ENCODE assay signal across 9 cellular contexts in the genomic region with DNA sequence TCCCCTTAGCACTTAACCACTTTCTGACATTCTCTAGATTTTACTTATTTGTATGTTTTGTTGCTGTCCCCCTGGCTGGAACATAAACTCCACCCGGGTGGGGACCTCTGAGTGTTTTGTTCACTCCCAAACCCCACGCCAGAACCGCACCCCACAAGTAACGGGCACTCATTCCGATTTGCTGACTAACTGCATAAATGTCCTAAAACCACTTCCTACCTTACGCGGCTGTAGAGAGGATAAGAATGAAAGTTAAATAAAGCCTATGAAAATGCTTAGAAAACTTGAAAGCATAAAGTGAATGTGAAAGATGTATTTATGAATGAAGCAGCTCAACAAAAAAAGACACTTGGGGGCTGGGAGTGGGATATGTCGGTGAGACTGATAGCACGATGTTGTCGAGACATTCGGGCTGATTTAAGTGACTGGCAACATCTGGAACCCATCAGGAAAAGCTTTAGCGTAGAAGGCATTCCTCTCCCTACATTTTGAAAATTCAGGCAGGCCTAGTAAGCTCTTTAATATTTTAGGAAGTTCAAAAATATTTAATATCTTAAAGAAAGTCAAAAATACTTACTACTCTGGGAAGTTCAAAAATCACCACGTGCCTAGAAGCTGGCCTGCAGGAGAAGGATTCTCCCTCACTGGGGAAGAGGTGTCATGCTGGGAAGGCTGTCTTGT.
DNase-seq lines count a peak whose midpoint lies in the region; ATAC-seq and TF ChIP-seq lines count a peak whose summit lies in the region.
"Had no signal": no experiment of that assay in that cellular context is flagged by ENCODE, and none has a peak within 500 bp of the region (broad histone marks: within the 10 kb centered on the region; RNA-seq: fewer than 3 reads in every experiment).

No MANE protein-coding gene starts in this region.

- H2AFZ ChIP-seq in SK-N-SH (ENCODE audit: low read depth) = peak overlapping the region; percentile 55; the same call in 1 of the 2 replicates

- H3K9me2 ChIP-seq in SK-N-SH = no peaks in the 10 kb centered on the region

- H3K79me2 ChIP-seq in SK-N-SH (ENCODE audit: insufficient read depth) = peaks cover 41% of the 10 kb centered on the region

- H4K20me1 ChIP-seq in SK-N-SH (ENCODE audit: insufficient read depth) = no peaks in the 10 kb centered on the region

- TF ChIP-seq CTCF in SK-N-SH (IDR thresholded peaks at IDR 0.05) (no peak), choroid plexus epithelial cell (conservative IDR thresholded peaks at IDR 0.05; ENCODE audit: low read depth, low read length) (no peak), GM20000 (IDR thresholded peaks at IDR 0.05; ENCODE audit: extremely low read depth, missing control alignments) (no peak)

- H3K4me3 ChIP-seq in SK-N-SH (ENCODE audit: low read depth in 2 of 2, low read length in 1 of 2) (peak overlapping the region; percentile 17 to 47; a peak in 2 of 4 replicates), choroid plexus epithelial cell (ENCODE audit: low read depth, low read length) (peak overlapping the region; percentile 21)

- no peaks in the 10 kb centered on the region for H3K9me3 ChIP-seq in SK-N-SH

- no peaks in the 10 kb centered on the region for H3K27me3 ChIP-seq in SK-N-SH (ENCODE audit: insufficient read depth)

- intact Hi-C loops in sciatic nerve (cut with DNase I) = no loop called here

- H3K36me3 ChIP-seq in SK-N-SH (replicated peaks in 1 of 2; ENCODE audit: control insufficient read depth in 1 of 2, insufficient read depth in 2 of 2, low read length in 1 of 2) = no peaks in the 10 kb centered on the region

- CTCF ChIA-PET in SK-N-SH (lab: Yijun Ruan, JAX) = interaction anchor here (0.8 kb wide), 1 partner anchor 13 kb away, joined by 5 read pairs; no protein-coding TSS in a partner anchor

- TF ChIP-seq EP300 in SK-N-SH (IDR thresholded peaks at IDR 0.05; ENCODE audit: borderline replicate concordance in 1 of 2, low read depth in 1 of 2, low read length in 1 of 2) = peak in 1 of 2 experiments; percentile 75; a peak in 2 of 4 replicates

- ATAC-seq in sciatic nerve = peak; percentile 65
- ATAC-seq in HG03354 (IDR thresholded peaks at IDR 0.05; ENCODE audit: poor library complexity, severe bottlenecking, unreplicated experiment) = no peak
- ATAC-seq: left colon had no signal

- peak overlapping the region; percentile 53; the same call in 1 of the 2 replicates for H3K9ac ChIP-seq in SK-N-SH

- H3K4me1 ChIP-seq in SK-N-SH (ENCODE audit: control insufficient read depth in 1 of 2, insufficient read depth in 2 of 2, low read depth in 1 of 2, low read length in 1 of 2) = peaks cover 39 to 54% of the 10 kb centered on the region in 2 experiments

- POLR2A ChIA-PET in SK-N-SH (lab: Yijun Ruan, JAX) = no interaction called here

- 31% methylated on average over 13 of the region's 13 CpGs for WGBS in SK-N-SH (ENCODE audit: low lambda C conversion rate)

- DNase-seq in GM04504 (ENCODE audit: low read depth) (peak; percentile 55), SK-N-SH (no peak), choroid plexus epithelial cell (ENCODE audit: low read depth) (peak; percentile 74), sciatic nerve (ENCODE audit: low spot score) (no peak), GM20000 (ENCODE audit: low spot score) (no peak), cerebellar nuclear complex (lab: John Stamatoyannopoulos, UW) (no peak)
- DNase-seq: left colon, NCI-H1417 treated with DMSO at 0.1 percent for 48 hours had no signal

- H3K27ac ChIP-seq in SK-N-SH (ENCODE audit: low read depth in 2 of 2, low read length in 1 of 2) = peak overlapping the region; percentile 83 to 86

- H3K4me2 ChIP-seq in SK-N-SH = peak overlapping the region; percentile 68

- peaks cover 41% of the 10 kb centered on the region for H3F3A ChIP-seq in SK-N-SH (replicated peaks; ENCODE audit: insufficient read depth)

- no peak for TF ChIP-seq RAD21 in SK-N-SH (IDR thresholded peaks at IDR 0.05; ENCODE audit: low read length)

TF ChIP-seq in SK-N-SH, 30 proteins besides CTCF, POLR2A, EP300 and RAD21 (continues in another document):
- TF ChIP-seq MXI1 (IDR thresholded peaks at IDR 0.05; ENCODE audit: low read depth, low read length) (no peak), SIN3A (IDR thresholded peaks at IDR 0.05; ENCODE audit: borderline replicate concordance, low read depth, low read length) (no peak), SMC3 (IDR thresholded peaks at IDR 0.05; ENCODE audit: low read depth, low read length) (no peak), RXRA (IDR thresholded peaks at IDR 0.05; ENCODE audit: borderline replicate concordance, low read depth) (no peak), POLR2AphosphoS5 (IDR thresholded peaks at IDR 0.05; ENCODE audit: low read depth, low read length) (no peak), NRF1 (IDR thresholded peaks at IDR 0.05; ENCODE audit: low read depth, low read length) (no peak), CHD2 (IDR thresholded peaks at IDR 0.05; ENCODE audit: low read length, partially characterized antibody) (no peak), FOSL2 (IDR thresholded peaks at IDR 0.05; ENCODE audit: borderline replicate concordance, low read depth) (peak; percentile 53; the same call in 1 of the 2 replicates), TCF12 (IDR thresholded peaks at IDR 0.05) (peak; percentile 92), FOXJ3 (CRISPR knock-in tag; IDR thresholded peaks at IDR 0.05) (no peak), ELF1 (IDR thresholded peaks at IDR 0.05) (no peak), JUND (IDR thresholded peaks at IDR 0.05) (peak; percentile 59), GABPA (IDR thresholded peaks at IDR 0.05; ENCODE audit: low read depth) (no peak), TAF1 (IDR thresholded peaks at IDR 0.05; ENCODE audit: borderline replicate concordance, low read depth, low read length) (no peak), PBX3 (IDR thresholded peaks at IDR 0.05) (peak; percentile 32), MEF2A (IDR thresholded peaks at IDR 0.05; ENCODE audit: borderline replicate concordance, low read depth) (no peak), RCOR1 (IDR thresholded peaks at IDR 0.05; ENCODE audit: low read length) (no peak), FOXM1 (IDR thresholded peaks at IDR 0.05; ENCODE audit: low read depth) (peak; percentile 48; the same call in 1 of the 2 replicates), NFIC (IDR thresholded peaks at IDR 0.05; ENCODE audit: borderline replicate concordance) (peak; percentile 41; the same call in 1 of the 2 replicates), REST (IDR thresholded peaks at IDR 0.05; ENCODE audit: low read depth, low read length) (no peak)
- TF ChIP-seq, protein P1, sequence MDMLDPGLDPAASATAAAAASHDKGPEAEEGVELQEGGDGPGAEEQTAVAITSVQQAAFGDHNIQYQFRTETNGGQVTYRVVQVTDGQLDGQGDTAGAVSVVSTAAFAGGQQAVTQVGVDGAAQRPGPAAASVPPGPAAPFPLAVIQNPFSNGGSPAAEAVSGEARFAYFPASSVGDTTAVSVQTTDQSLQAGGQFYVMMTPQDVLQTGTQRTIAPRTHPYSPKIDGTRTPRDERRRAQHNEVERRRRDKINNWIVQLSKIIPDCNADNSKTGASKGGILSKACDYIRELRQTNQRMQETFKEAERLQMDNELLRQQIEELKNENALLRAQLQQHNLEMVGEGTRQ (IDR thresholded peaks at IDR 0.05; ENCODE audit: borderline replicate concordance, low read depth, low read length) = no peak
- TF ChIP-seq, protein P2, sequence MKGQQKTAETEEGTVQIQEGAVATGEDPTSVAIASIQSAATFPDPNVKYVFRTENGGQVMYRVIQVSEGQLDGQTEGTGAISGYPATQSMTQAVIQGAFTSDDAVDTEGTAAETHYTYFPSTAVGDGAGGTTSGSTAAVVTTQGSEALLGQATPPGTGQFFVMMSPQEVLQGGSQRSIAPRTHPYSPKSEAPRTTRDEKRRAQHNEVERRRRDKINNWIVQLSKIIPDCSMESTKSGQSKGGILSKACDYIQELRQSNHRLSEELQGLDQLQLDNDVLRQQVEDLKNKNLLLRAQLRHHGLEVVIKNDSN (IDR thresholded peaks at IDR 0.05; ENCODE audit: borderline replicate concordance, low read depth) = no peak

Comparison
In these comparisons a context has a peak if more than half of its experiments do, and no peak if none do; other contexts are left out.
1. DNase-seq: peak in GM04504 (single experiment) and choroid plexus epithelial cell (single experiment); none in SK-N-SH (single experiment), sciatic nerve (single experiment), GM20000 (single experiment) and cerebellar nuclear complex (0 of 2).